In the genomic region with DNA sequence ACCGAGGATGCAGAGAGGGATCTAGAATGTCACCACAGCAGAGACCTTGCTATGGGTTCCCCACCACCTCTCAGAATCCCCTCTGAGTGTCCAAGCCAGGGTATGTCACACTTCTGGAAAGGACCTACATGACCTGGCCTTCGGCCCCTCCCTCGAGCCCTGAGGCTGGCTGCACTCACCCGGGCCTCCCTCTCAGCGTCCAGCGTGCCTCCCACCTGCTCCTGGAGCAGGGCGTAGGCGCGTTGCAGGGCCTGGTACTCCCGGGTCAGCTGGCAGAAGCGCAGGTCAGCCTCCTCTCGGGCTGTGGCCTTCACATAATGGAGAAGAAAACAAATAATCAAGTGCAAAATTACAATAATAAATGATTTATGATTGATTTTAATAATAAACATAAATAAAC, we compare ENCODE assay signal across 7 cellular contexts. TPM values are rescaled to one million over a fixed set of nuclear protein-coding genes. Genes with fewer than 3 reads are reported as not detected.
"Had no signal": no experiment of that assay in that cellular context is flagged by ENCODE, and none has a peak within 500 bp of the region (broad histone marks: within the 10 kb centered on the region; RNA-seq: fewer than 3 reads in every experiment).

No MANE protein-coding gene starts in this region.

- DNase-seq: H9, HCEC 1CT, IMR-90, KG1 had no signal

- H2AFZ ChIP-seq: GM23338 had no signal

- H3K4me2 ChIP-seq: GM23338 had no signal

- ATAC-seq: GM23338, K562 had no signal

- H3K4me3 ChIP-seq: GM23338, K562 had no signal

RNA-seq across cellular contexts. Expression of gene C4orf50, which starts 43.9 kb away (rescaled TPM):
- total RNA-seq: HT-29, IMR-90, K562 had no signal
- polyA plus RNA-seq: IMR-90, K562 had no signal
